ENCODE assay signal across 1 cellular context in the genomic region with DNA sequence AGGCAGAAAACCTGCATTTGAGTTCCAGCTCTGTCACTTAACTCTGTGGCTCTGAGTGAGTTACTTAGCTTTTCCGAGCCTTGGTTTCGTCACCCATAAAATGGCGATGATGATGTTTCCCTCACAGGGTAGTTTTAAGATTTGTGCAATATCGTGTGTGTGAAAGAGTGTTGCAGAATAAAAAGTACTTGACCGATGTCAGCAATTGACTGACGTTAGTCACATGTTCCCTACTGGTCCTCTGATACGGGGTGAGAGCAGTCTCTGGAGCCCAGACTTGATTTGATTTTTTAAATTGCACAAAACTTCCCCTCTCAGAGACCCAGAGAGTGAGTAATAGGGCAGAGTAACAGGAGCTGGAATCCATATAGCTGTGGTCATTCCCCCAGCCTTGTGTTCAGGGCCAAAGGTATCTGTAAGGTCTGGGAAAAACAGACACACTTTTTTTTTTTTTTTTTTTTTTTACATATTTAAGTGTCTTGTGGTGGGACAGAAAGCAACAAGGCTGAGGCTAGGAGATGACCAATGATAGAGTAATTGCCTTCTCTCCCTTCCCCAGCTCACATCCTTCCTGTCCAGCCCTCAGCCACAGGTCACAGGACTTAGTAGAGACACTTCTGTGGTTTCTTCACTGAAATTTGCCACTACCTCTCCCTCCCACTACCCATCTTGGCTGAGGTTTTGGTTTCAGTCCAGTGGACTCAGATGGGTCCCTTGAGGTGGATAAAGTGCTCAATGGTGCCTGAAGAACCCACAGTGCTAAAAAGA.
TF ChIP-seq lines count a peak whose summit lies in the region.

No MANE protein-coding gene starts in this region.

TF ChIP-seq in GM23338, 12 proteins besides CTCF, POLR2A, EP300 and RAD21 (continued from another document):
- TF ChIP-seq, protein P1, sequence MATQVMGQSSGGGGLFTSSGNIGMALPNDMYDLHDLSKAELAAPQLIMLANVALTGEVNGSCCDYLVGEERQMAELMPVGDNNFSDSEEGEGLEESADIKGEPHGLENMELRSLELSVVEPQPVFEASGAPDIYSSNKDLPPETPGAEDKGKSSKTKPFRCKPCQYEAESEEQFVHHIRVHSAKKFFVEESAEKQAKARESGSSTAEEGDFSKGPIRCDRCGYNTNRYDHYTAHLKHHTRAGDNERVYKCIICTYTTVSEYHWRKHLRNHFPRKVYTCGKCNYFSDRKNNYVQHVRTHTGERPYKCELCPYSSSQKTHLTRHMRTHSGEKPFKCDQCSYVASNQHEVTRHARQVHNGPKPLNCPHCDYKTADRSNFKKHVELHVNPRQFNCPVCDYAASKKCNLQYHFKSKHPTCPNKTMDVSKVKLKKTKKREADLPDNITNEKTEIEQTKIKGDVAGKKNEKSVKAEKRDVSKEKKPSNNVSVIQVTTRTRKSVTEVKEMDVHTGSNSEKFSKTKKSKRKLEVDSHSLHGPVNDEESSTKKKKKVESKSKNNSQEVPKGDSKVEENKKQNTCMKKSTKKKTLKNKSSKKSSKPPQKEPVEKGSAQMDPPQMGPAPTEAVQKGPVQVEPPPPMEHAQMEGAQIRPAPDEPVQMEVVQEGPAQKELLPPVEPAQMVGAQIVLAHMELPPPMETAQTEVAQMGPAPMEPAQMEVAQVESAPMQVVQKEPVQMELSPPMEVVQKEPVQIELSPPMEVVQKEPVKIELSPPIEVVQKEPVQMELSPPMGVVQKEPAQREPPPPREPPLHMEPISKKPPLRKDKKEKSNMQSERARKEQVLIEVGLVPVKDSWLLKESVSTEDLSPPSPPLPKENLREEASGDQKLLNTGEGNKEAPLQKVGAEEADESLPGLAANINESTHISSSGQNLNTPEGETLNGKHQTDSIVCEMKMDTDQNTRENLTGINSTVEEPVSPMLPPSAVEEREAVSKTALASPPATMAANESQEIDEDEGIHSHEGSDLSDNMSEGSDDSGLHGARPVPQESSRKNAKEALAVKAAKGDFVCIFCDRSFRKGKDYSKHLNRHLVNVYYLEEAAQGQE (IDR thresholded peaks at IDR 0.05; ENCODE audit: unreplicated experiment): no peak
- TF ChIP-seq JUNB (IDR thresholded peaks at IDR 0.05; ENCODE audit: unreplicated experiment) (no peak), EZH2 (IDR thresholded peaks at IDR 0.05; ENCODE audit: low read depth, unreplicated experiment) (no peak)
